In the genomic region with DNA sequence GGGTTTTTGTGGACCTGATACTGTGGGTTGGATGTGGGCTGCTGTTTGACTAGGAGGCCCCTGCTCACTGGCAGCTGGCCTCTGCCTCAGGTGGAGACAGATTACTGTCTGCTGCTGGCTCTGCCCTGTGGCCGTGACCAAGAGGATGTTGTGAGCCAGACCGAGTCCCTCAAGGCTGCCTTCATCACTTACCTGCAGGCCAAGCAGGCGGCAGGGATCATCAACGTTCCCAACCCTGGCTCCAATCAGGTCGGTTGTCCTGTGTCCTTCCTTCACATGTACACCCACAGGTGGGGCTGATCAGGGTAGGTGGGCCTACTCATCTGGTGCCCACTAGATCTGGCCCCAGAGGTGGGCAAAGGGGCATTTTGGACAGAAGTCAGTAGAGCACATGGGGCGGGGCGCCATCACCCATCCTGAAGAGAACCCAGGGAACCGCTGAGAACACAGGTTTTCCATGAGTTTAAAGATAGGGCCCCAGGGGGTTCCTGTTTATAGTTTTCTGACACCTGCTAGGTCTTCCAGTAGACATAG, we compare ENCODE assay signal across 10 cellular contexts. TPM values are rescaled to one million over a fixed set of nuclear protein-coding genes. Genes with fewer than 3 reads are reported as not detected.
DNase-seq lines count a peak whose midpoint lies in the region; ATAC-seq and TF ChIP-seq lines count a peak whose summit lies in the region.
"Had no signal": no experiment of that assay in that cellular context is flagged by ENCODE, and none has a peak within 500 bp of the region (broad histone marks: within the 10 kb centered on the region; RNA-seq: fewer than 3 reads in every experiment).

No MANE protein-coding gene starts in this region.

- ATAC-seq in lower lobe of right lung: no peak

- no peak for TF ChIP-seq CTCF in lower lobe of right lung (IDR thresholded peaks at IDR 0.05)

- H3K36me3 Mint-ChIP-seq in activated CD4-positive, alpha-beta T cell treated with anti-CD3 and anti-CD28 coated beads, Interleukin-2, amount 10 ng/mL, durations not matched to agents 24 days and 14 days (ENCODE audit: low read depth): peaks cover 62% of the 10 kb centered on the region
- no peaks in the 10 kb centered on the region for H3K36me3 Mint-ChIP-seq in activated naive CD8-positive, alpha-beta T cell

- H3K4me3 Mint-ChIP-seq in activated CD4-positive, alpha-beta T cell treated with anti-CD3 and anti-CD28 coated beads, Interleukin-2, amount 10 ng/mL, durations not matched to agents 24 days and 14 days: no peak overlapping the region
- H3K4me3 Mint-ChIP-seq in activated naive CD8-positive, alpha-beta T cell: no peak overlapping the region

- H3K9ac ChIP-seq in stomach smooth muscle (ENCODE audit: low read length in 2 of 2): peak overlapping the region in 1 of 2 donors; percentile 21

- peak overlapping the region; percentile 12 for H3K27ac ChIP-seq in lower lobe of right lung
- H3K27ac ChIP-seq in stomach smooth muscle (ENCODE audit: low read length): peak overlapping the region; percentile 41

- H3K27me3 ChIP-seq in lower lobe of right lung (ENCODE audit: low read depth): no peaks in the 10 kb centered on the region
- no peaks in the 10 kb centered on the region for H3K27me3 ChIP-seq in stomach smooth muscle (ENCODE audit: control insufficient read depth in 1 of 2, insufficient read depth in 2 of 2, low read length in 2 of 2)

- no peak for DNase-seq in activated CD4-positive, alpha-beta T cell treated with anti-CD3 and anti-CD28 coated beads, Interleukin-2, amount 10 ng/mL, durations not matched to agents 24 days and 14 days
- no peak for DNase-seq in activated CD4-positive, alpha-beta T cell treated with anti-CD3 and anti-CD28 coated beads for 1 hour
- DNase-seq in lower lobe of right lung (no peak), activated gamma-delta T cell treated with Interleukin-2 at 50 U/mL for 16 hours (no peak), RKO (ENCODE audit: low spot score) (no peak), EL (no peak)
- DNase-seq: KBM-7, NCI-H226 had no signal

- intact Hi-C loops in activated CD4-positive, alpha-beta T cell treated with anti-CD3 and anti-CD28 coated beads, Interleukin-2, amount 10 ng/mL, durations not matched to agents 24 days and 14 days (cut with micrococcal nuclease): no loop called here
- intact Hi-C loops in lower lobe of right lung (cut with DNase I): no loop called here

- peak overlapping the region; percentile 71 for H3K27ac Mint-ChIP-seq in activated CD4-positive, alpha-beta T cell treated with anti-CD3 and anti-CD28 coated beads, Interleukin-2, amount 10 ng/mL, durations not matched to agents 24 days and 14 days
- peak overlapping the region; percentile 84 for H3K27ac Mint-ChIP-seq in activated naive CD8-positive, alpha-beta T cell

- H3K4me3 ChIP-seq in lower lobe of right lung: no peak overlapping the region
- H3K4me3 ChIP-seq in stomach smooth muscle (ENCODE audit: low read length in 2 of 2): no peak overlapping the region

- H3K4me1 ChIP-seq in lower lobe of right lung (peaks cover 24% of the 10 kb centered on the region), stomach smooth muscle (ENCODE audit: control insufficient read depth, insufficient read depth, low read length) (peaks cover 16% of the 10 kb centered on the region)

- H3K4me1 Mint-ChIP-seq in activated CD4-positive, alpha-beta T cell treated with anti-CD3 and anti-CD28 coated beads, Interleukin-2, amount 10 ng/mL, durations not matched to agents 24 days and 14 days: peaks cover 13% of the 10 kb centered on the region
- peaks cover 4% of the 10 kb centered on the region for H3K4me1 Mint-ChIP-seq in activated naive CD8-positive, alpha-beta T cell (ENCODE audit: low read depth)

- no peaks in the 10 kb centered on the region for H3K9me3 Mint-ChIP-seq in activated CD4-positive, alpha-beta T cell treated with anti-CD3 and anti-CD28 coated beads, Interleukin-2, amount 10 ng/mL, durations not matched to agents 24 days and 14 days
- no peaks in the 10 kb centered on the region for H3K9me3 Mint-ChIP-seq in activated naive CD8-positive, alpha-beta T cell (ENCODE audit: low read depth)

- H3K9me3 ChIP-seq in lower lobe of right lung (no peaks in the 10 kb centered on the region), stomach smooth muscle (ENCODE audit: control insufficient read depth in 2 of 2, low read length in 2 of 2) (no peaks in the 10 kb centered on the region)

- no peaks in the 10 kb centered on the region for H3K27me3 Mint-ChIP-seq in activated CD4-positive, alpha-beta T cell treated with anti-CD3 and anti-CD28 coated beads, Interleukin-2, amount 10 ng/mL, durations not matched to agents 24 days and 14 days
- no peaks in the 10 kb centered on the region for H3K27me3 Mint-ChIP-seq in activated naive CD8-positive, alpha-beta T cell

- H3K36me3 ChIP-seq in lower lobe of right lung (peaks cover 100% of the 10 kb centered on the region), stomach smooth muscle (ENCODE audit: control insufficient read depth in 2 of 2, insufficient read depth in 2 of 2, low read length in 2 of 2) (peaks cover 48 to 70% of the 10 kb centered on the region in 2 donors)

RNA-seq across cellular contexts. Expression of gene ZBTB17, which starts 37.2 kb away (rescaled TPM):
- 60.9 and 63.9 TPM in 2 replicates for total RNA-seq in activated CD4-positive, alpha-beta T cell treated with anti-CD3 and anti-CD28 coated beads, Interleukin-2, amount 10 ng/mL, durations not matched to agents 24 days and 14 days
- 37.7 TPM for total RNA-seq in lower lobe of right lung
